14 cellular contexts compared by ENCODE assay signal in genomic region chr3:171430530-171430929, GRCh38.
"Had no signal": no experiment of that assay in that cellular context is flagged by ENCODE, and none has a peak within 500 bp of the region (broad histone marks: within the 10 kb centered on the region; RNA-seq: fewer than 3 reads in every experiment).

No MANE protein-coding gene starts in this region.

- H3K4me3 Mint-ChIP-seq: naive thymus-derived CD4-positive, alpha-beta T cell; nephron progenitor cell had no signal

- H3K27me3 ChIP-seq: esophagus muscularis mucosa, gastroesophageal sphincter, stomach had no signal

- H3K27ac ChIP-seq: coronary artery, esophagus muscularis mucosa, gastroesophageal sphincter, stomach had no signal

- H3K4me3 ChIP-seq: coronary artery, esophagus muscularis mucosa, gastroesophageal sphincter, stomach had no signal

- H3K36me3 ChIP-seq: esophagus muscularis mucosa, gastroesophageal sphincter, stomach had no signal

- ATAC-seq: gastroesophageal sphincter; naive thymus-derived CD4-positive, alpha-beta T cell; sciatic nerve had no signal

- DNase-seq: effector CD8-positive, alpha-beta T cell; glutamatergic neuron; kidney glomerular epithelial cell; mesendoderm; naive thymus-derived CD4-positive, alpha-beta T cell; nephron progenitor cell; stimulated activated naive CD4-positive, alpha-beta T cell; stomach; substantia nigra; trophoblast cell had no signal

- H3K9me3 ChIP-seq: esophagus muscularis mucosa, gastroesophageal sphincter, stomach had no signal

- H3K27ac Mint-ChIP-seq: naive thymus-derived CD4-positive, alpha-beta T cell; nephron progenitor cell had no signal

- H3K4me1 Mint-ChIP-seq: nephron progenitor cell had no signal

- H3K4me1 ChIP-seq: gastroesophageal sphincter had no signal

- H3K27me3 Mint-ChIP-seq: naive thymus-derived CD4-positive, alpha-beta T cell had no signal
